In the genomic region with DNA sequence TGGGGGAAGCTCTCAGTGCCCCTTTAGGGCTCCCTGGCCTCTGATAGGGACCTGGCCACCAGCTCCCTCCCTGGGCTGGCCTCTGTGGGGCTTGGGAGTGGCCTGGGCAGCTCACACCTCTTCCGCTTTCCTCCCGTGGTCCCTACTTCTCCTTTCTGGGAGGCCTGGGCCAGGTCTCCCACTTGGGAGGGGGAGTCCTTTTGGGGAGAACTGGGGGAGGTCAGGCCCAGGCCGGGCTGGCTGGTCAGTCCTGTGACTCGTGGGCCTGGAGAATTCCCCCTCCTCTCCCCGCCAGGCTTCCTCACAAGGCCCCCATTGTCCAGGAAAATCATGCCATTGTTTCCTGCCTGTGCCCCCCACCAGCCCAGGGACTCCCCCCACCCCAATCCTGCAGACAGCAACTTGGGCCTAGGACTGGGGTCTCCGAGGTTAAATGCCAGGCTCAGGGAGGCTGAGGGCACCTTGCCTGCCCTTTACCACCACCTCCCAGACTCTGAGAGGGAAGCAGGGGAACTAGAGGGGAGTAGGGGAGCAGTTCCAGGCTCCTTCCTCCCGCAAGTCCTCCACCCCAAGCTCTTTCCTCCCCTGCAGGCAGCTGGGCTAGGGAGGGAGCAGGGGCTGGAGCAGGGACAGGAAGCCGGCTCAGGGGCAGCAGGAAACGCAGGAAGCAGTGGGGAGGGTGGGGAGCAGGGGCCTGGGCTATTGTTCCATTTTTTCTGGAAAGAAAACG, we compare ENCODE assay signal across 9 cellular contexts. TPM values are rescaled to one million over a fixed set of nuclear protein-coding genes. Genes with fewer than 3 reads are reported as not detected.
DNase-seq lines count a peak whose midpoint lies in the region; ATAC-seq, FAIRE-seq and TF ChIP-seq lines count a peak whose summit lies in the region.
"Had no signal": no experiment of that assay in that cellular context is flagged by ENCODE, and none has a peak within 500 bp of the region (broad histone marks: within the 10 kb centered on the region; RNA-seq: fewer than 3 reads in every experiment).

No MANE protein-coding gene starts in this region.

- 63% methylated on average over 9 of the region's 10 CpGs for WGBS in SK-N-SH (ENCODE audit: low lambda C conversion rate)
- WGBS in HepG2 (ENCODE audit: low lambda C conversion rate), result 80% methylated on average over 7 of the region's 10 CpGs
- 33 to 48% methylated on average over 10 of the region's 10 CpGs for WGBS in testis, 2 donors

- H3K27ac Mint-ChIP-seq in astrocyte (ENCODE audit: unreplicated experiment), result no peak overlapping the region

- peaks cover 78% of the 10 kb centered on the region for H3K79me2 ChIP-seq in SK-N-SH (ENCODE audit: insufficient read depth)
- H3K79me2 ChIP-seq in astrocyte (ENCODE audit: insufficient read depth, low read length), result peaks cover 75% of the 10 kb centered on the region
- peaks cover 52% of the 10 kb centered on the region for H3K79me2 ChIP-seq in HepG2 (ENCODE audit: insufficient read depth, low read length)

- POLR2A ChIA-PET in SK-N-SH (lab: Yijun Ruan, JAX), result no interaction called here
- POLR2A ChIA-PET in HepG2 (lab: Yijun Ruan, JAX), result interaction anchor here (0.8 to 4.3 kb wide), 5 partner anchors 9 to 59 kb away, joined by 3 to 47 read pairs (median 4); partner anchors contain the start of gene ZNRD2

- H3F3A ChIP-seq in SK-N-SH (replicated peaks; ENCODE audit: insufficient read depth), result no peaks in the 10 kb centered on the region

- no peak for TF ChIP-seq CTCF in SK-N-SH (IDR thresholded peaks at IDR 0.05)
- no peak for TF ChIP-seq CTCF in astrocyte (IDR thresholded peaks at IDR 0.05; ENCODE audit: insufficient read depth, low read depth, low read length)
- TF ChIP-seq CTCF in HepG2 (CRISPR knock-in tag; IDR thresholded peaks at IDR 0.05), result no peak
- TF ChIP-seq CTCF in testis (IDR thresholded peaks at IDR 0.05), result no peak

- H3K9me3 ChIP-seq in SK-N-SH, result no peaks in the 10 kb centered on the region
- H3K9me3 ChIP-seq in astrocyte (ENCODE audit: insufficient read depth, low read depth, low read length), result no peaks in the 10 kb centered on the region
- H3K9me3 ChIP-seq in HepG2 (ENCODE audit: low read length), result no peaks in the 10 kb centered on the region
- no peaks in the 10 kb centered on the region for H3K9me3 ChIP-seq in testis

- no peak for FAIRE-seq in astrocyte (lab: Jason Lieb, UNC)
- no peak for FAIRE-seq in HepG2 (lab: Jason Lieb, UNC)
- FAIRE-seq: colon had no signal

- no TSS peak for BruUV-seq in HepG2 (replicated peaks; lab: Mats Ljungman, UMichigan)

- no peak for TF ChIP-seq EP300 in SK-N-SH (IDR thresholded peaks at IDR 0.05; ENCODE audit: borderline replicate concordance in 1 of 2, low read depth in 1 of 2, low read length in 1 of 2)
- TF ChIP-seq EP300 in HepG2 (IDR thresholded peaks at IDR 0.05; ENCODE audit: low read depth in 2 of 2, low read length in 2 of 2), result no peak
- TF ChIP-seq EP300 in HepG2 (CRISPR knock-in tag; IDR thresholded peaks at IDR 0.05; ENCODE audit: borderline replicate concordance), result no peak

- H3K36me3 ChIP-seq in SK-N-SH (replicated peaks in 1 of 2; ENCODE audit: control insufficient read depth in 1 of 2, insufficient read depth in 2 of 2, low read length in 1 of 2) (peaks cover 2 to 17% of the 10 kb centered on the region in 2 experiments), astrocyte (ENCODE audit: insufficient read depth, low read length) (no peaks in the 10 kb centered on the region), HepG2 (replicated peaks in 1 of 2; ENCODE audit: control insufficient read depth in 1 of 2, insufficient read depth in 2 of 2, low read length in 2 of 2) (peaks cover 20 to 46% of the 10 kb centered on the region in 2 experiments; a peak in 4 of 5 replicates), testis (ENCODE audit: low read depth, missing control alignments) (no peaks in the 10 kb centered on the region)

- DNase-seq in SK-N-SH (no peak), astrocyte (ENCODE audit: low read depth) (no peak), HepG2 (ENCODE audit: low spot score) (no peak), testis (no peak), A172 (ENCODE audit: low spot score) (no peak), ACHN (no peak), NCI-H1105 (lab: John Stamatoyannopoulos, UW) (no peak)

- peaks cover 25 to 35% of the 10 kb centered on the region in 2 experiments; a peak in 3 of 4 replicates for H3K4me1 ChIP-seq in SK-N-SH (ENCODE audit: control insufficient read depth in 1 of 2, insufficient read depth in 2 of 2, low read depth in 1 of 2, low read length in 1 of 2)
- H3K4me1 ChIP-seq in astrocyte (ENCODE audit: insufficient read depth, low read length), result peaks cover 41% of the 10 kb centered on the region
- peaks cover 37% of the 10 kb centered on the region for H3K4me1 ChIP-seq in HepG2 (ENCODE audit: insufficient read depth, low read length)
- H3K4me1 ChIP-seq in testis, result peaks cover 53% of the 10 kb centered on the region

- H4K20me1 ChIP-seq in SK-N-SH (ENCODE audit: insufficient read depth) (peaks cover 30% of the 10 kb centered on the region), astrocyte (ENCODE audit: insufficient read depth, low read length) (peaks cover 60% of the 10 kb centered on the region), HepG2 (ENCODE audit: insufficient read depth, low read length) (peaks cover 21% of the 10 kb centered on the region; the same call in 1 of the 2 replicates)

- peak overlapping the region; percentile 85 for H3K4me2 ChIP-seq in SK-N-SH
- peak overlapping the region; percentile 97 for H3K4me2 ChIP-seq in astrocyte (ENCODE audit: low read length)
- H3K4me2 ChIP-seq in HepG2 (ENCODE audit: low read depth, low read length), result peak overlapping the region; percentile 96

- H3K9ac ChIP-seq in SK-N-SH (peak overlapping the region; percentile 93; the same call in 1 of the 2 replicates), astrocyte (ENCODE audit: low read length) (peak overlapping the region; percentile 64), HepG2 (ENCODE audit: insufficient read depth, low read depth, low read length) (peak overlapping the region; percentile 95)

- H3K4me3 Mint-ChIP-seq in astrocyte (ENCODE audit: unreplicated experiment), result peak overlapping the region; percentile 89

- H3K27me3 ChIP-seq in SK-N-SH (ENCODE audit: insufficient read depth), result no peaks in the 10 kb centered on the region
- H3K27me3 ChIP-seq in astrocyte (ENCODE audit: insufficient read depth, low read length), result no peaks in the 10 kb centered on the region
- no peaks in the 10 kb centered on the region; a peak in 1 of 5 replicates for H3K27me3 ChIP-seq in HepG2 (ENCODE audit: control insufficient read depth in 1 of 2, insufficient read depth in 2 of 2, low read length in 2 of 2)
- no peaks in the 10 kb centered on the region for H3K27me3 ChIP-seq in testis

- peak overlapping the region in 1 of 2 experiments; percentile 22; a peak in 1 of 4 replicates for H3K27ac ChIP-seq in SK-N-SH (ENCODE audit: low read depth in 2 of 2, low read length in 1 of 2)
- peak overlapping the region; percentile 37 for H3K27ac ChIP-seq in astrocyte (ENCODE audit: low read depth, low read length)
- peak overlapping the region; percentile 31 for H3K27ac ChIP-seq in HepG2 (ENCODE audit: extremely low read length, insufficient read depth, low read length)
- H3K27ac ChIP-seq in testis, result peak overlapping the region; percentile 39 to 50

- in situ Hi-C loops in HepG2 (cut with HindIII; ENCODE audit: extremely low pct_ligation_motif_present, low pct_unique_long_range_greater_than_20kb) (loop anchor here (5.0 kb wide), 1 partner anchor 34 kb away; the partner anchor contains the start of gene EHBP1L1), ACHN (cut with HindIII; ENCODE audit: low pct_ligation_motif_present, low pct_unique_long_range_greater_than_20kb, low sequenced_read_pairs) (no loop called here)

- no peak for ATAC-seq in SK-N-SH treated with all-trans-retinoic acid at 6 μM for 48 hours
- no peak for ATAC-seq in HepG2

- H3K36me3 Mint-ChIP-seq in astrocyte (ENCODE audit: low read depth, unreplicated experiment), result peaks cover 22% of the 10 kb centered on the region

- CTCF ChIA-PET in SK-N-SH (lab: Yijun Ruan, JAX), result interaction anchor here (1.3 to 3.7 kb wide), 3 partner anchors 17 to 70 kb away, joined by 4 to 15 read pairs (median 13); no protein-coding TSS in a partner anchor
- CTCF ChIA-PET in HepG2 (lab: Yijun Ruan, JAX; ENCODE audit: low intra/inter-chr PET ratio, low total read pairs), result no interaction called here

- TF ChIP-seq POLR2A in HepG2 (IDR thresholded peaks at IDR 0.05; ENCODE audit: insufficient read depth in 1 of 2, low read depth in 2 of 2, low read length in 2 of 2), result no peak
- TF ChIP-seq POLR2A in testis (IDR thresholded peaks at IDR 0.05), result no peak

- H3K9me2 ChIP-seq in SK-N-SH, result no peaks in the 10 kb centered on the region

- intact Hi-C loops in HepG2 (cut with micrococcal nuclease; ENCODE audit: unreplicated experiment), result no loop called here
- intact Hi-C loops in testis (cut with DNase I; ENCODE audit: low total_unique reads), result no loop called here

- H3K4me1 Mint-ChIP-seq in astrocyte (ENCODE audit: low read depth, unreplicated experiment), result peaks cover 27% of the 10 kb centered on the region

- H2AFZ ChIP-seq in SK-N-SH (ENCODE audit: low read depth) (no peak overlapping the region), astrocyte (ENCODE audit: low read depth, low read length) (no peak overlapping the region), HepG2 (ENCODE audit: low read length) (no peak overlapping the region)

- no peak for TF ChIP-seq RAD21 in SK-N-SH (IDR thresholded peaks at IDR 0.05; ENCODE audit: low read length)
- no peak for TF ChIP-seq RAD21 in HepG2 (CRISPR knock-in tag; IDR thresholded peaks at IDR 0.05)

- no peaks in the 10 kb centered on the region for H3K9me3 Mint-ChIP-seq in astrocyte (ENCODE audit: unreplicated experiment)

- H3K27me3 Mint-ChIP-seq in astrocyte (ENCODE audit: low read depth, unreplicated experiment), result no peaks in the 10 kb centered on the region

- H3K4me3 ChIP-seq in SK-N-SH (ENCODE audit: low read depth in 2 of 2, low read length in 1 of 2) (peak overlapping the region in 1 of 2 experiments; percentile 87; a peak in 3 of 4 replicates), astrocyte (ENCODE audit: insufficient read depth, low read depth, low read length) (peak overlapping the region; percentile 81), HepG2 (replicated peaks in 1 of 3; ENCODE audit: insufficient read depth in 1 of 3, low read depth in 2 of 3, low read length in 3 of 3) (peak overlapping the region; percentile 84 to 97 (median 94); a peak in 5 of 6 replicates), testis (no peak overlapping the region)

RNA-seq across cellular contexts. Expression of gene MAP3K11, which starts 2.8 kb away (rescaled TPM):
- polyA plus RNA-seq in SK-N-SH (2012; rRNA removed), result 28.9 and 31.1 TPM in 2 replicates
- 10.6 and 16.9 TPM in 2 replicates for polyA plus RNA-seq in SK-N-SH (2012; cell fraction: cytosol; rRNA removed)
- polyA plus RNA-seq in SK-N-SH (2012; cell fraction: nucleus; rRNA removed), result 63.4 and 87.5 TPM in 2 replicates
- 55.4 and 61.3 TPM in 2 replicates for total RNA-seq in astrocyte
- 35.6 and 51.5 TPM in 2 replicates for total RNA-seq in HepG2 (2016; rRNA removed; fragmentation: Illumina TruSeq; extraction: Trizol)
- total RNA-seq in HepG2 (2016; cell fraction: cytosol; rRNA removed; fragmentation: Illumina TruSeq; extraction: Trizol; ENCODE audit: low read depth), result 9.8 and 11.0 TPM in 2 replicates
- 28.4 and 51.3 TPM in 2 replicates for total RNA-seq in HepG2 (2016; cell fraction: insoluble cytoplasmic fraction; rRNA removed; fragmentation: Illumina TruSeq; extraction: Trizol)
- total RNA-seq in HepG2 (2016; cell fraction: membrane; rRNA removed; fragmentation: Illumina TruSeq; extraction: Trizol), result 23.9 and 24.4 TPM in 2 replicates
- total RNA-seq in HepG2 (2016; cell fraction: nucleus; rRNA removed; fragmentation: Illumina TruSeq; extraction: Trizol), result 38.3 and 44.6 TPM in 2 replicates
- polyA plus RNA-seq in HepG2 (2011; rRNA removed), result 35.9 and 54.6 TPM in 2 replicates
- polyA plus RNA-seq in HepG2 (2011; cell fraction: cytosol; rRNA removed), result 29.9 and 43.3 TPM in 2 replicates
- polyA plus RNA-seq in HepG2 (2011; cell fraction: nucleus; rRNA removed), result 105 and 109 TPM in 2 replicates
- polyA plus RNA-seq in HepG2 (2012), result 41.6 and 47.6 TPM in 2 replicates
- polyA plus RNA-seq in HepG2 (2016; cell fraction: cytosol; fragmentation: Illumina TruSeq; extraction: Trizol; ENCODE audit: low read depth), result 10.0 and 10.8 TPM in 2 replicates
- polyA plus RNA-seq in HepG2 (2016; cell fraction: insoluble cytoplasmic fraction; fragmentation: Illumina TruSeq; extraction: Trizol; ENCODE audit: low read depth), result 43.2 and 55.5 TPM in 2 replicates
- 24.5 and 29.1 TPM in 2 replicates for polyA plus RNA-seq in HepG2 (2016; cell fraction: membrane; fragmentation: Illumina TruSeq; extraction: Trizol; ENCODE audit: low read depth)
- polyA plus RNA-seq in HepG2 (2016; cell fraction: nucleus; fragmentation: Illumina TruSeq; extraction: Trizol; ENCODE audit: insufficient read depth, low read depth), result 98.1 and 107 TPM in 2 replicates
- polyA minus RNA-seq in HepG2 (2011; rRNA and poly(A)+ RNA removed; ENCODE audit: low replicate concordance), result 59.8 and 117 TPM in 2 replicates
- 35.9 and 41.2 TPM in 2 replicates for polyA minus RNA-seq in HepG2 (2011; cell fraction: cytosol; rRNA and poly(A)+ RNA removed)
- polyA minus RNA-seq in HepG2 (2011; cell fraction: nucleus; rRNA and poly(A)+ RNA removed), result 61.7 and 76.1 TPM in 2 replicates
- 10 to 100 TPM; 68.4 to 75.7 TPM for total RNA-seq in testis
- 40.7 TPM for polyA plus RNA-seq in testis (ENCODE audit: insufficient read depth, low read depth, low replicate concordance)
- total RNA-seq in A172 (2014; rRNA removed; shearing (Covaris generic)), result 38.2 and 39.2 TPM in 2 replicates

RNA-seq across cellular contexts. Expression of gene PCNX3, which starts 4.4 kb away (rescaled TPM):
- 23.8 and 33.7 TPM in 2 replicates for polyA plus RNA-seq in SK-N-SH (2012; rRNA removed)
- 7.5 and 14.8 TPM in 2 replicates for polyA plus RNA-seq in SK-N-SH (2012; cell fraction: cytosol; rRNA removed)
- 88.7 and 115 TPM in 2 replicates for polyA plus RNA-seq in SK-N-SH (2012; cell fraction: nucleus; rRNA removed)
- 45.6 and 51.2 TPM in 2 replicates for total RNA-seq in astrocyte
- 14.5 and 23.0 TPM in 2 replicates for total RNA-seq in HepG2 (2016; rRNA removed; fragmentation: Illumina TruSeq; extraction: Trizol)
- 8.5 and 8.7 TPM in 2 replicates for total RNA-seq in HepG2 (2016; cell fraction: cytosol; rRNA removed; fragmentation: Illumina TruSeq; extraction: Trizol; ENCODE audit: low read depth)
- 12.2 and 22.7 TPM in 2 replicates for total RNA-seq in HepG2 (2016; cell fraction: insoluble cytoplasmic fraction; rRNA removed; fragmentation: Illumina TruSeq; extraction: Trizol)
- total RNA-seq in HepG2 (2016; cell fraction: membrane; rRNA removed; fragmentation: Illumina TruSeq; extraction: Trizol), result 9.3 and 9.7 TPM in 2 replicates
- 26.0 and 33.8 TPM in 2 replicates for total RNA-seq in HepG2 (2016; cell fraction: nucleus; rRNA removed; fragmentation: Illumina TruSeq; extraction: Trizol)
- polyA plus RNA-seq in HepG2 (2011; rRNA removed), result 16.2 and 23.1 TPM in 2 replicates
- 12.7 and 17.1 TPM in 2 replicates for polyA plus RNA-seq in HepG2 (2011; cell fraction: cytosol; rRNA removed)
- 99.5 and 123 TPM in 2 replicates for polyA plus RNA-seq in HepG2 (2011; cell fraction: nucleus; rRNA removed)
- polyA plus RNA-seq in HepG2 (2012), result 14.4 and 24.5 TPM in 2 replicates
- polyA plus RNA-seq in HepG2 (2016; cell fraction: cytosol; fragmentation: Illumina TruSeq; extraction: Trizol; ENCODE audit: low read depth), result 4.3 and 4.9 TPM in 2 replicates
- polyA plus RNA-seq in HepG2 (2016; cell fraction: insoluble cytoplasmic fraction; fragmentation: Illumina TruSeq; extraction: Trizol; ENCODE audit: low read depth), result 14.3 and 21.7 TPM in 2 replicates
- 5.8 and 6.9 TPM in 2 replicates for polyA plus RNA-seq in HepG2 (2016; cell fraction: membrane; fragmentation: Illumina TruSeq; extraction: Trizol; ENCODE audit: low read depth)
- polyA plus RNA-seq in HepG2 (2016; cell fraction: nucleus; fragmentation: Illumina TruSeq; extraction: Trizol; ENCODE audit: insufficient read depth, low read depth), result 68.2 and 73.5 TPM in 2 replicates
- 35.6 and 67.6 TPM in 2 replicates for polyA minus RNA-seq in HepG2 (2011; rRNA and poly(A)+ RNA removed; ENCODE audit: low replicate concordance)
- 23.3 and 27.8 TPM in 2 replicates for polyA minus RNA-seq in HepG2 (2011; cell fraction: cytosol; rRNA and poly(A)+ RNA removed)
- polyA minus RNA-seq in HepG2 (2011; cell fraction: nucleus; rRNA and poly(A)+ RNA removed), result 32.3 and 32.8 TPM in 2 replicates
- 10 to 100 TPM; 78.4 to 87.6 TPM for total RNA-seq in testis
- polyA plus RNA-seq in testis (ENCODE audit: insufficient read depth, low read depth, low replicate concordance), result 61.4 TPM
- total RNA-seq in A172 (2014; rRNA removed; shearing (Covaris generic)), result 19.6 and 20.1 TPM in 2 replicates

RNA-seq across cellular contexts. Expression of gene KCNK7, which starts 15.6 kb away (rescaled TPM):
- polyA plus RNA-seq in SK-N-SH (2012; rRNA removed) (0.34 and 0.58 TPM in 2 replicates), HepG2 (2011; rRNA removed) (0.11 and 0.14 TPM in 2 replicates), testis (ENCODE audit: insufficient read depth, low read depth, low replicate concordance) (0.26 TPM)
- 0.09 and 0.26 TPM in 2 replicates for polyA plus RNA-seq in SK-N-SH (2012; cell fraction: cytosol; rRNA removed)
- polyA plus RNA-seq in SK-N-SH (2012; cell fraction: nucleus; rRNA removed), result 1.4 and 3.2 TPM in 2 replicates
- total RNA-seq in astrocyte (0.84 TPM in 1 of 2 replicates, not detected in the other), HepG2 (2016; rRNA removed; fragmentation: Illumina TruSeq; extraction: Trizol) (not detected in 2 replicates), testis (1 to 10 TPM in 1 of 2 donors, under 1 TPM in 1; 0.99 to 2.5 TPM)
- total RNA-seq in HepG2 (2016; cell fraction: cytosol; rRNA removed; fragmentation: Illumina TruSeq; extraction: Trizol; ENCODE audit: low read depth), result not detected in 2 replicates
- not detected in 2 replicates for total RNA-seq in HepG2 (2016; cell fraction: insoluble cytoplasmic fraction; rRNA removed; fragmentation: Illumina TruSeq; extraction: Trizol)
- total RNA-seq in HepG2 (2016; cell fraction: membrane; rRNA removed; fragmentation: Illumina TruSeq; extraction: Trizol), result not detected in 2 replicates
- total RNA-seq in HepG2 (2016; cell fraction: nucleus; rRNA removed; fragmentation: Illumina TruSeq; extraction: Trizol), result 1.2 TPM in 1 of 2 replicates, not detected in the other
- polyA plus RNA-seq in HepG2 (2011; cell fraction: cytosol; rRNA removed), result 0.04 TPM in 1 of 2 replicates, not detected in the other
- 0.69 and 0.97 TPM in 2 replicates for polyA plus RNA-seq in HepG2 (2011; cell fraction: nucleus; rRNA removed)
- polyA plus RNA-seq in HepG2 (2012), result 0.28 TPM in 1 of 2 replicates, not detected in the other
- not detected in 2 replicates for polyA plus RNA-seq in HepG2 (2016; cell fraction: cytosol; fragmentation: Illumina TruSeq; extraction: Trizol; ENCODE audit: low read depth)
- not detected in 2 replicates for polyA plus RNA-seq in HepG2 (2016; cell fraction: insoluble cytoplasmic fraction; fragmentation: Illumina TruSeq; extraction: Trizol; ENCODE audit: low read depth)
- polyA plus RNA-seq in HepG2 (2016; cell fraction: membrane; fragmentation: Illumina TruSeq; extraction: Trizol; ENCODE audit: low read depth), result not detected in 2 replicates
- polyA plus RNA-seq in HepG2 (2016; cell fraction: nucleus; fragmentation: Illumina TruSeq; extraction: Trizol; ENCODE audit: insufficient read depth, low read depth), result 0.38 and 0.77 TPM in 2 replicates
- 0.33 and 0.90 TPM in 2 replicates for polyA minus RNA-seq in HepG2 (2011; rRNA and poly(A)+ RNA removed; ENCODE audit: low replicate concordance)
- not detected in 2 replicates for polyA minus RNA-seq in HepG2 (2011; cell fraction: cytosol; rRNA and poly(A)+ RNA removed)
- polyA minus RNA-seq in HepG2 (2011; cell fraction: nucleus; rRNA and poly(A)+ RNA removed), result 0.75 and 1.2 TPM in 2 replicates
- 0.86 TPM in 1 of 2 replicates, not detected in the other for total RNA-seq in A172 (2014; rRNA removed; shearing (Covaris generic))

RNA-seq across cellular contexts. Expression of gene SIPA1, which starts 26.7 kb away (rescaled TPM):
- 15.1 and 18.7 TPM in 2 replicates for polyA plus RNA-seq in SK-N-SH (2012; rRNA removed)
- polyA plus RNA-seq in SK-N-SH (2012; cell fraction: cytosol; rRNA removed), result 6.6 and 12.1 TPM in 2 replicates
- 31.5 and 61.6 TPM in 2 replicates for polyA plus RNA-seq in SK-N-SH (2012; cell fraction: nucleus; rRNA removed)
- total RNA-seq in astrocyte, result 19.0 and 26.7 TPM in 2 replicates
- 5.4 and 5.8 TPM in 2 replicates for total RNA-seq in HepG2 (2016; rRNA removed; fragmentation: Illumina TruSeq; extraction: Trizol)
- 2.4 and 2.5 TPM in 2 replicates for total RNA-seq in HepG2 (2016; cell fraction: cytosol; rRNA removed; fragmentation: Illumina TruSeq; extraction: Trizol; ENCODE audit: low read depth)
- 5.0 and 7.9 TPM in 2 replicates for total RNA-seq in HepG2 (2016; cell fraction: insoluble cytoplasmic fraction; rRNA removed; fragmentation: Illumina TruSeq; extraction: Trizol)
- total RNA-seq in HepG2 (2016; cell fraction: membrane; rRNA removed; fragmentation: Illumina TruSeq; extraction: Trizol), result 5.1 and 6.5 TPM in 2 replicates
- total RNA-seq in HepG2 (2016; cell fraction: nucleus; rRNA removed; fragmentation: Illumina TruSeq; extraction: Trizol), result 4.5 and 6.8 TPM in 2 replicates
- polyA plus RNA-seq in HepG2 (2011; rRNA removed), result 7.7 and 9.1 TPM in 2 replicates
- polyA plus RNA-seq in HepG2 (2011; cell fraction: cytosol; rRNA removed), result 4.1 and 8.2 TPM in 2 replicates
- polyA plus RNA-seq in HepG2 (2011; cell fraction: nucleus; rRNA removed), result 29.6 and 37.0 TPM in 2 replicates
- polyA plus RNA-seq in HepG2 (2012), result 4.6 and 5.8 TPM in 2 replicates
- polyA plus RNA-seq in HepG2 (2016; cell fraction: cytosol; fragmentation: Illumina TruSeq; extraction: Trizol; ENCODE audit: low read depth), result 2.6 and 2.8 TPM in 2 replicates
- 4.1 and 5.0 TPM in 2 replicates for polyA plus RNA-seq in HepG2 (2016; cell fraction: insoluble cytoplasmic fraction; fragmentation: Illumina TruSeq; extraction: Trizol; ENCODE audit: low read depth)
- 4.4 and 5.1 TPM in 2 replicates for polyA plus RNA-seq in HepG2 (2016; cell fraction: membrane; fragmentation: Illumina TruSeq; extraction: Trizol; ENCODE audit: low read depth)
- 10.2 and 11.1 TPM in 2 replicates for polyA plus RNA-seq in HepG2 (2016; cell fraction: nucleus; fragmentation: Illumina TruSeq; extraction: Trizol; ENCODE audit: insufficient read depth, low read depth)
- 33.6 and 36.0 TPM in 2 replicates for polyA minus RNA-seq in HepG2 (2011; rRNA and poly(A)+ RNA removed; ENCODE audit: low replicate concordance)
- polyA minus RNA-seq in HepG2 (2011; cell fraction: cytosol; rRNA and poly(A)+ RNA removed), result 9.0 and 11.6 TPM in 2 replicates
- polyA minus RNA-seq in HepG2 (2011; cell fraction: nucleus; rRNA and poly(A)+ RNA removed), result 6.8 and 10.8 TPM in 2 replicates
- 10 to 100 TPM; 15.2 to 23.5 TPM for total RNA-seq in testis
- 29.0 TPM for polyA plus RNA-seq in testis (ENCODE audit: insufficient read depth, low read depth, low replicate concordance)
- 10.4 and 19.5 TPM in 2 replicates for total RNA-seq in A172 (2014; rRNA removed; shearing (Covaris generic))

RNA-seq across cellular contexts. Expression of gene EHBP1L1, which starts 35.3 kb away (rescaled TPM):
- 35.1 and 48.7 TPM in 2 replicates for polyA plus RNA-seq in SK-N-SH (2012; rRNA removed)
- polyA plus RNA-seq in SK-N-SH (2012; cell fraction: cytosol; rRNA removed), result 17.6 and 25.5 TPM in 2 replicates
- polyA plus RNA-seq in SK-N-SH (2012; cell fraction: nucleus; rRNA removed), result 163 and 263 TPM in 2 replicates
- total RNA-seq in astrocyte, result 9.4 and 10.1 TPM in 2 replicates
- 5.4 and 10.6 TPM in 2 replicates for total RNA-seq in HepG2 (2016; rRNA removed; fragmentation: Illumina TruSeq; extraction: Trizol)
- 2.5 and 2.6 TPM in 2 replicates for total RNA-seq in HepG2 (2016; cell fraction: cytosol; rRNA removed; fragmentation: Illumina TruSeq; extraction: Trizol; ENCODE audit: low read depth)
- total RNA-seq in HepG2 (2016; cell fraction: insoluble cytoplasmic fraction; rRNA removed; fragmentation: Illumina TruSeq; extraction: Trizol), result 3.9 and 9.7 TPM in 2 replicates
- 3.4 TPM in 2 replicates for total RNA-seq in HepG2 (2016; cell fraction: membrane; rRNA removed; fragmentation: Illumina TruSeq; extraction: Trizol)
- total RNA-seq in HepG2 (2016; cell fraction: nucleus; rRNA removed; fragmentation: Illumina TruSeq; extraction: Trizol), result 7.8 and 8.4 TPM in 2 replicates
- 8.3 and 14.4 TPM in 2 replicates for polyA plus RNA-seq in HepG2 (2011; rRNA removed)
- 7.1 and 10.0 TPM in 2 replicates for polyA plus RNA-seq in HepG2 (2011; cell fraction: cytosol; rRNA removed)
- 74.9 and 85.5 TPM in 2 replicates for polyA plus RNA-seq in HepG2 (2011; cell fraction: nucleus; rRNA removed)
- polyA plus RNA-seq in HepG2 (2012), result 9.8 and 10.7 TPM in 2 replicates
- polyA plus RNA-seq in HepG2 (2016; cell fraction: cytosol; fragmentation: Illumina TruSeq; extraction: Trizol; ENCODE audit: low read depth), result 0.58 and 0.94 TPM in 2 replicates
- 4.6 and 5.1 TPM in 2 replicates for polyA plus RNA-seq in HepG2 (2016; cell fraction: insoluble cytoplasmic fraction; fragmentation: Illumina TruSeq; extraction: Trizol; ENCODE audit: low read depth)
- polyA plus RNA-seq in HepG2 (2016; cell fraction: membrane; fragmentation: Illumina TruSeq; extraction: Trizol; ENCODE audit: low read depth), result 0.79 and 1.3 TPM in 2 replicates
- 27.0 and 30.2 TPM in 2 replicates for polyA plus RNA-seq in HepG2 (2016; cell fraction: nucleus; fragmentation: Illumina TruSeq; extraction: Trizol; ENCODE audit: insufficient read depth, low read depth)
- 23.3 and 45.1 TPM in 2 replicates for polyA minus RNA-seq in HepG2 (2011; rRNA and poly(A)+ RNA removed; ENCODE audit: low replicate concordance)
- 7.6 and 13.2 TPM in 2 replicates for polyA minus RNA-seq in HepG2 (2011; cell fraction: cytosol; rRNA and poly(A)+ RNA removed)
- polyA minus RNA-seq in HepG2 (2011; cell fraction: nucleus; rRNA and poly(A)+ RNA removed), result 6.4 and 11.8 TPM in 2 replicates
- total RNA-seq in testis, result 10 to 100 TPM; 51.0 to 66.8 TPM
- 20.5 TPM for polyA plus RNA-seq in testis (ENCODE audit: insufficient read depth, low read depth, low replicate concordance)
- 50.1 and 83.3 TPM in 2 replicates for total RNA-seq in A172 (2014; rRNA removed; shearing (Covaris generic))

Comparison
In these comparisons a context has a peak if more than half of its experiments do, and no peak if none do; other contexts are left out.
1. H3K4me3 ChIP-seq: peak in astrocyte (single experiment) and HepG2 (3 of 3); none in testis (0 of 2).
2. Of the 25 proteins assayed by ChIP-seq in both HepG2 and SK-N-SH: peak only in HepG2: none; only in SK-N-SH: GABPA; in both: none; in neither: 24.
3. Peak in every context shown above with its lines, with median percentiles within 50 percentile points of each other: H3K4me2 ChIP-seq and H3K9ac ChIP-seq.